ENCODE assay signal across 8 cellular contexts in genomic region chr7:33932832-33933468, GRCh38. TPM values are rescaled to one million over a fixed set of nuclear protein-coding genes. Genes with fewer than 3 reads are reported as not detected.
DNase-seq lines count a peak whose midpoint lies in the region; ATAC-seq and TF ChIP-seq lines count a peak whose summit lies in the region.

No MANE protein-coding gene starts in this region.

- TF ChIP-seq CTCF in ovary (IDR thresholded peaks at IDR 0.05) (peak; percentile 74 to 96 (median 85)), thyroid gland (IDR thresholded peaks at IDR 0.05) (peak; percentile 75 to 97 (median 83))

- intact Hi-C loops in ovary (cut with DNase I) (loop anchor here in 2 of 4 donors (10.0 kb wide), 2 partner anchors 178 to 688 kb away; no protein-coding TSS in a partner anchor), thyroid gland (cut with DNase I) (no loop called here)

- TF ChIP-seq POLR2A in ovary (IDR thresholded peaks at IDR 0.05): no peak
- no peak for TF ChIP-seq POLR2A in thyroid gland (IDR thresholded peaks at IDR 0.05)

- H3K9me3 ChIP-seq in ovary: no peaks in the 10 kb centered on the region
- no peaks in the 10 kb centered on the region for H3K9me3 ChIP-seq in thyroid gland

- H3K36me3 ChIP-seq in ovary (no peaks in the 10 kb centered on the region), thyroid gland (no peaks in the 10 kb centered on the region)

- H3K4me1 ChIP-seq in ovary (ENCODE audit: insufficient read depth) (peaks cover 1% of the 10 kb centered on the region), thyroid gland (peaks cover 0 to 6% of the 10 kb centered on the region in 2 donors)

- no peaks in the 10 kb centered on the region for H3K27me3 ChIP-seq in ovary
- no peaks in the 10 kb centered on the region for H3K27me3 ChIP-seq in thyroid gland

- DNase-seq in DMS153 treated with DMSO at 0.1 percent for 48 hours (lab: John Stamatoyannopoulos, UW; ENCODE audit: unreplicated experiment): peak; percentile 91
- peak; percentile 84 for DNase-seq in LoVo (ENCODE audit: low spot score)
- DNase-seq in SHP77 (lab: John Stamatoyannopoulos, UW): peak; percentile 87 to 90
- DNase-seq in activated gamma-delta T cell treated with anti-CD3 and anti-CD28 coated beads, Interleukin-2, amount 50 U/mL, for 16 hours (ENCODE audit: low read depth): peak; percentile 20
- peak; percentile 78 for DNase-seq in globus pallidus (ENCODE audit: low spot score)
- DNase-seq in ovary: peak; percentile 87 to 93 (median 89)
- peak; percentile 69 to 84 for DNase-seq in thyroid gland

- ATAC-seq in GM21619 (IDR thresholded peaks at IDR 0.05; ENCODE audit: unreplicated experiment): peak; percentile 84

- H3K4me3 ChIP-seq in ovary (peak overlapping the region; percentile 22), thyroid gland (replicated peaks in 1 of 3) (no peak overlapping the region)

- WGBS in ovary, 3 donors: 13 to 15% (median 14%) methylated on average over 15 of the region's 15 CpGs
- 18 to 20% methylated on average over 15 of the region's 15 CpGs for WGBS in thyroid gland, 2 donors

- TF ChIP-seq EP300 in ovary (IDR thresholded peaks at IDR 0.05): no peak

- H3K27ac ChIP-seq in ovary: peak overlapping the region in 1 of 2 donors; percentile 25
- no peak overlapping the region for H3K27ac ChIP-seq in thyroid gland

RNA-seq across cellular contexts. Expression of gene BMPER, which starts 27.6 kb away (rescaled TPM):
- 10 to 100 TPM in 2 of 7 donors, 1 to 10 TPM in 5; 2.9 to 15.3 (median 6.9) TPM for total RNA-seq in ovary
- 1 to 10 TPM; 3.7 to 5.4 TPM for polyA plus RNA-seq in ovary
- 1 to 10 TPM in 2 of 4 donors, under 1 TPM in 2; 0.25 to 2.3 (median 0.96) TPM for total RNA-seq in thyroid gland

Comparison
In these comparisons a context has a peak if more than half of its experiments do, and no peak if none do; other contexts are left out.
1. DNase-seq: peak in every context shown above with its lines; median percentile 91 in DMS153 treated with DMSO at 0.1 percent for 48 hours; 89 in ovary; 88 in SHP77; 84 in LoVo; 78 in globus pallidus; 76 in thyroid gland; 20 in activated gamma-delta T cell treated with anti-CD3 and anti-CD28 coated beads, Interleukin-2, amount 50 U/mL, for 16 hours.